ENCODE assay signal across 32 cellular contexts in the genomic region with DNA sequence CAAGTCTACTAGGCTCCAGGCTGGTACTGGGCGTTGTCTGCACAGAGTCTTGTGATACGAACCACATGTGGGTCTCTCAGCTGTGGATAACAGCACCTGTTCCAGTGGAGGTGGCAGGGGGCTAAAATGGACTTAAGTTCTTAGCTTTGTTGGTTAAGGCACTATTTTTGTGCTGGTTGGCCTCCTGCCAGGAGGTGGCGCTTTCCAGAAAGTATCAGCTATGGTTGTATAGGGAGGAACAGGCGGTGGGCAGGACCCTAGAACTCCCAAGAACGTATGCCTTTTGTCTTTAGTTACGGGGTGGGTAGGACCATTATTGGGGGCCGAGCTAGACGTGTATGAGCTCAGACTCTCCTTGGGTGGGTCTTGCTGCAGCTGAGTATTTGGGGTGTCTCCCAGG.
"Had no signal": no experiment of that assay in that cellular context is flagged by ENCODE, and none has a peak within 500 bp of the region (broad histone marks: within the 10 kb centered on the region; RNA-seq: fewer than 3 reads in every experiment).

No MANE protein-coding gene starts in this region.

- H3K9me3 ChIP-seq: ascending aorta, body of pancreas had no signal

- H3K4me3 Mint-ChIP-seq: activated CD4-positive, alpha-beta T cell treated with anti-CD3 and anti-CD28 coated beads, Interleukin-2, amount 10 ng/mL, durations not matched to agents 24 days and 14 days; activated CD8-positive, alpha-beta T cell treated with anti-CD3 and anti-CD28 coated beads for 36 hours; activated naive CD4-positive, alpha-beta T cell treated with anti-CD3 and anti-CD28 coated beads, Interleukin-2, amount 50 U/mL, for 24 hours; activated naive CD8-positive, alpha-beta T cell treated with anti-CD3 and anti-CD28 coated beads, Interleukin-2, amount 10 ng/mL, durations not matched to agents 7 days and 5 days; activated T-cell treated with anti-CD3 and anti-CD28 coated beads, Interleukin-2, amount 50 U/mL, for 24 hours had no signal

- H3K4me3 ChIP-seq: ascending aorta, body of pancreas, breast epithelium had no signal

- H3K36me3 Mint-ChIP-seq: activated naive CD4-positive, alpha-beta T cell treated with anti-CD3 and anti-CD28 coated beads, Interleukin-2, amount 50 U/mL, for 24 hours; activated naive CD8-positive, alpha-beta T cell treated with anti-CD3 and anti-CD28 coated beads, Interleukin-2, amount 10 ng/mL, durations not matched to agents 7 days and 5 days had no signal

- H3K9me3 Mint-ChIP-seq: activated CD4-positive, alpha-beta T cell treated with anti-CD3 and anti-CD28 coated beads, Interleukin-2, amount 10 ng/mL, durations not matched to agents 24 days and 14 days; activated CD8-positive, alpha-beta T cell treated with anti-CD3 and anti-CD28 coated beads for 36 hours; activated naive CD4-positive, alpha-beta T cell treated with anti-CD3 and anti-CD28 coated beads, Interleukin-2, amount 50 U/mL, for 24 hours had no signal

- DNase-seq: activated CD4-positive, alpha-beta T cell treated with anti-CD3 and anti-CD28 coated beads, Interleukin-2, amount 10 ng/mL, durations not matched to agents 24 days and 14 days; activated CD4-positive, alpha-beta T cell treated with anti-CD3 and anti-CD28 coated beads, Interleukin-2, amount 50 U/mL, for 4 hours; activated CD8-positive, alpha-beta T cell treated with anti-CD3 and anti-CD28 coated beads for 36 hours; activated gamma-delta T cell; activated naive CD4-positive, alpha-beta T cell treated with Interleukin-2 at 50 U/mL for 16 hours; activated naive CD8-positive, alpha-beta T cell treated with anti-CD3 and anti-CD28 coated beads, Interleukin-2, amount 10 ng/mL, durations not matched to agents 7 days and 5 days; activated T-cell treated with anti-CD3 and anti-CD28 coated beads, Interleukin-2, amount 50 U/mL, for 24 hours; amygdala; body of pancreas; Karpas-422; NCI-H1048; NCI-H1105 treated with DMSO at 0.1 percent for 48 hours; NCI-H1436; NCI-H1694; NCI-H1930; NCI-H510A; NCI-H526 treated with DMSO at 0.1 percent for 48 hours; NCI-H774; PC-3; SIG-M5; SW 1271; T-helper 1 cell; T-helper 2 cell; T-helper 9 cell had no signal

- H3K27ac ChIP-seq: ascending aorta, body of pancreas, breast epithelium, RWPE1, VCaP had no signal

- H3K27me3 ChIP-seq: ascending aorta, body of pancreas had no signal

- H3K4me1 Mint-ChIP-seq: activated CD4-positive, alpha-beta T cell treated with anti-CD3 and anti-CD28 coated beads, Interleukin-2, amount 10 ng/mL, durations not matched to agents 24 days and 14 days; activated naive CD4-positive, alpha-beta T cell treated with anti-CD3 and anti-CD28 coated beads, Interleukin-2, amount 50 U/mL, for 24 hours; activated naive CD8-positive, alpha-beta T cell treated with anti-CD3 and anti-CD28 coated beads, Interleukin-2, amount 10 ng/mL, durations not matched to agents 7 days and 5 days had no signal

- FAIRE-seq: RCC 7860 had no signal

- H3K27ac Mint-ChIP-seq: activated CD4-positive, alpha-beta T cell treated with anti-CD3 and anti-CD28 coated beads, Interleukin-2, amount 10 ng/mL, durations not matched to agents 24 days and 14 days; activated CD8-positive, alpha-beta T cell treated with anti-CD3 and anti-CD28 coated beads for 36 hours; activated naive CD4-positive, alpha-beta T cell treated with anti-CD3 and anti-CD28 coated beads, Interleukin-2, amount 50 U/mL, for 24 hours; activated naive CD8-positive, alpha-beta T cell treated with anti-CD3 and anti-CD28 coated beads, Interleukin-2, amount 10 ng/mL, durations not matched to agents 7 days and 5 days; activated T-cell treated with anti-CD3 and anti-CD28 coated beads, Interleukin-2, amount 50 U/mL, for 24 hours; activated T-helper 2 cell treated with anti-CD3 and anti-CD28 coated beads, Interferon-gamma antibody, Interleukin-2, Interleukin-4, amounts not matched to agents 10 μg/mL and 5 μg/mL and 100 μg/mL, durations not matched to agents 14 hours and 24 hours and 36 hours had no signal

- H3K27me3 Mint-ChIP-seq: activated CD4-positive, alpha-beta T cell treated with anti-CD3 and anti-CD28 coated beads, Interleukin-2, amount 10 ng/mL, durations not matched to agents 24 days and 14 days; activated CD8-positive, alpha-beta T cell treated with anti-CD3 and anti-CD28 coated beads for 36 hours; activated naive CD4-positive, alpha-beta T cell treated with anti-CD3 and anti-CD28 coated beads, Interleukin-2, amount 50 U/mL, for 24 hours; activated naive CD8-positive, alpha-beta T cell treated with anti-CD3 and anti-CD28 coated beads, Interleukin-2, amount 10 ng/mL, durations not matched to agents 7 days and 5 days had no signal

- H3K36me3 ChIP-seq: ascending aorta, breast epithelium had no signal

- H3K4me1 ChIP-seq: ascending aorta, body of pancreas, breast epithelium had no signal

- ATAC-seq: activated CD8-positive, alpha-beta T cell treated with anti-CD3 and anti-CD28 coated beads for 36 hours; body of pancreas; PC-3; Right ventricle myocardium inferior had no signal
